Comparison of ENCODE assay signal across 10 cellular contexts in the genomic region with DNA sequence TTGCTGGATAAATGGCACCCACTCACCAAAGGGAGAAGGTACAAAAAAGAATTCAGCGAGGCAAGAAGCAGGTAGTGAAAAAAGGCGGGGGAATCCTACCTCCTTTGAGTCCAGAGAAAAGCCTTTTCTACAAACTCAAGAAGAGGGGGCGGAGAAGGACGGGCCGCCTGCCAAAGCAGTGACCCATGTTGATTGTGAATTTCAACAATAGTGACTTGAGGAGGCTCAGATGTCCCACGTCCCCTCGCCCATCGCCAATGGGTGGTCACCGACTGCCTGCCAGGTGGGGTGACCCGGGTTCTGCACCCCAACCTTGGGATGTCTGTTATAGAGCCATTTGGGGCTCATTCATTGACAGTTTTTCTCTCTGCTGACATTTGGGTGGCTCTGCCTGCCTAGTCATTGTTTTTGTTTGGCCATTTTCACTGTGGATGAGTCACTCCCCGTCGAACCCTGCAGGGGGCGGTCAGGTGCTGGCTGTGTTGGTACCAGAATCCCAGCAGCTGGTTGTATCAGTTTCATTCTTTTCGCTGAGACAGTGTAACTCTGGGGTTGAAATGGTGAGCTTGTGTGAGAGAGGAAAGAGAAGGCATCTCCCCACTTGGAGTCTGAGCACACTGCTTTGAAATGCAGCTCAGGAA.
DNase-seq lines count a peak whose midpoint lies in the region; TF ChIP-seq lines count a peak whose summit lies in the region.
"Had no signal": no experiment of that assay in that cellular context is flagged by ENCODE, and none has a peak within 500 bp of the region (broad histone marks: within the 10 kb centered on the region; RNA-seq: fewer than 3 reads in every experiment).

No MANE protein-coding gene starts in this region.

- no peak for TF ChIP-seq POLR2A in stomach (IDR thresholded peaks at IDR 0.05)

- H3K36me3 ChIP-seq in WERI-Rb-1 = no peaks in the 10 kb centered on the region
- H3K36me3 ChIP-seq in stomach = no peaks in the 10 kb centered on the region
- H3K36me3 ChIP-seq: HAP-1, thoracic aorta had no signal

- 60 to 69% (median 63%) methylated on average over 14 of the region's 14 CpGs for WGBS in stomach, 5 donors

- TF ChIP-seq CTCF in WERI-Rb-1 (IDR thresholded peaks at IDR 0.05; ENCODE audit: low read depth, low read length) (peak; percentile 72), stomach (IDR thresholded peaks at IDR 0.05) (peak in 4 of 7 experiments; percentile 26 to 80 (median 48))

- H3K9me3 ChIP-seq in WERI-Rb-1 (ENCODE audit: severe bottlenecking) (no peaks in the 10 kb centered on the region), stomach (no peaks in the 10 kb centered on the region)
- H3K9me3 ChIP-seq: HAP-1, thoracic aorta had no signal

- H3K27ac ChIP-seq in WERI-Rb-1 (no peak overlapping the region), stomach (peak overlapping the region in 1 of 5 donors; percentile 12)

- intact Hi-C loops in stomach (cut with DNase I; ENCODE audit: low total_unique reads) = no loop called here

- no peak for TF ChIP-seq EP300 in stomach (IDR thresholded peaks at IDR 0.05)

- H3K27me3 ChIP-seq in WERI-Rb-1 (ENCODE audit: insufficient read depth, low read depth, severe bottlenecking) (no peaks in the 10 kb centered on the region), stomach (no peaks in the 10 kb centered on the region)

- H3K4me3 ChIP-seq in WERI-Rb-1 (ENCODE audit: low read depth, low read length) (no peak overlapping the region), stomach (no peak overlapping the region)
- H3K4me3 ChIP-seq: HAP-1, thoracic aorta had no signal

- DNase-seq in stimulated activated CD4-positive, alpha-beta T cell treated with anti-CD3 and anti-CD28 coated beads, Interleukin-1b, Interleukin-23, amount 100 ng/mL, for 48 hours = peak; percentile 19
- DNase-seq in stimulated activated CD4-positive, alpha-beta T cell treated with anti-CD3 and anti-CD28 coated beads, Interleukin-4, amount 100 ng/mL, for 4 hours = no peak
- DNase-seq in HuH-7 (ENCODE audit: low spot score) (peak; percentile 11), WERI-Rb-1 (peak; percentile 56), iPS-NIHi7 (ENCODE audit: extremely low spot score) (peak; percentile 70), stomach (peak; percentile 68), EL (no peak), activated gamma-delta T cell treated with Interleukin-2 at 50 U/mL for 16 hours (no peak)

- peaks cover 0 to 36% (median 10%) of the 10 kb centered on the region in 4 donors for H3K4me1 ChIP-seq in stomach
- H3K4me1 ChIP-seq: HAP-1 had no signal

Comparison
In these comparisons a context has a peak if more than half of its experiments do, and no peak if none do; other contexts are left out.
1. DNase-seq: peak in stimulated activated CD4-positive, alpha-beta T cell treated with anti-CD3 and anti-CD28 coated beads, Interleukin-1b, Interleukin-23, amount 100 ng/mL, for 48 hours (single experiment), HuH-7 (single experiment), WERI-Rb-1 (single experiment), iPS-NIHi7 (single experiment) and stomach (single experiment); none in stimulated activated CD4-positive, alpha-beta T cell treated with anti-CD3 and anti-CD28 coated beads, Interleukin-4, amount 100 ng/mL, for 4 hours (0 of 2), EL (single experiment) and activated gamma-delta T cell treated with Interleukin-2 at 50 U/mL for 16 hours (single experiment).